8 cellular contexts compared by ENCODE assay signal in the genomic region with DNA sequence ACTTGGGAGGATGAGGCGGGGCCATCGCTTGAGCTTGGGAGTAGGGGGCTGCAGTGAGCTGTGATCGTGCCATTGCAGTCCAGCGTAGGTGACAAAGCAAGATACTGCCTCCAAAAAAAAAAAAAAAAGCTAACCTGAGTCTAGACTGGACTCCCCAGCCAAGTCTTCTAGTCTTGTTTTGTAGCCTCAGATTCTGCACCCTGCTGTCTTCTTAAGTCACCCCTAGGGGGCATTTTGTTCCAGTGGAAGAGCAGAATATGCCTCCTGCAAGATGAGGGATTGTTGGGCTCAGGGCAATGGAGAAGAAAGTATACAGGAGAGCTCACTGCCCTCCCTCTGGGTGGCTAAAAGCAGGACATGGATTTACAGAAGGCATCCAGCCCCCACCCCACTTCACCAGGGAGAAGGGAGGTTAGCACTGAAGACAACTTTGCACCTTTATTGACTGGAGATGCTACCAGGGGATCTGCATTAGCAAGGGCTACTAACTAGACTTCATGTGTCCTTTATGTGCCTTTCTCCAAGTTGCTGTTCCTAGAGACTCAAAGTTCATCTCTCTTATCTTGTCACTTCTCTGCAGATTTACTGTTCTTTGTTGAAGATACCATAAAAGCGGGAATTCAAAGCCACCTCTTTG. TPM values are rescaled to one million over a fixed set of nuclear protein-coding genes. Genes with fewer than 3 reads are reported as not detected.
DNase-seq lines count a peak whose midpoint lies in the region; ATAC-seq and TF ChIP-seq lines count a peak whose summit lies in the region.

No MANE protein-coding gene starts in this region.

- no peak overlapping the region for H3K23ac ChIP-seq in mesenchymal stem cell (ENCODE audit: low read length in 2 of 2)

- H3K4me2 ChIP-seq in mesenchymal stem cell (ENCODE audit: low read length, poor library complexity, severe bottlenecking) = no peak overlapping the region

- intact Hi-C loops in uterus (cut with DNase I; ENCODE audit: low total_unique reads) = no loop called here
- intact Hi-C loops in stomach (cut with DNase I; ENCODE audit: low total_unique reads) = no loop called here

- TF ChIP-seq EP300 in stomach (IDR thresholded peaks at IDR 0.05) = no peak

- H3K18ac ChIP-seq in mesenchymal stem cell (ENCODE audit: low read depth in 1 of 2, low read length in 2 of 2) = no peak overlapping the region

- 74% methylated on average over 4 of the region's 5 CpGs for WGBS in mesenchymal stem cell
- WGBS in stomach, 5 donors = 59 to 75% (median 68%) methylated on average over 5 of the region's 5 CpGs

- peak; percentile 50 for ATAC-seq in GM21576 (IDR thresholded peaks at IDR 0.05; ENCODE audit: unreplicated experiment)
- no peak for ATAC-seq in GM18861 (IDR thresholded peaks at IDR 0.05; ENCODE audit: unreplicated experiment)

- no peak overlapping the region for H2AK5ac ChIP-seq in mesenchymal stem cell (ENCODE audit: low read length, severe bottlenecking)

- H3K27ac ChIP-seq in mesenchymal stem cell (ENCODE audit: low read length, poor library complexity, severe bottlenecking) (no peak overlapping the region), uterus (no peak overlapping the region), stomach (no peak overlapping the region)

- TF ChIP-seq CTCF in uterus (IDR thresholded peaks at IDR 0.05) (peak in 1 of 4 experiments; percentile 3), stomach (IDR thresholded peaks at IDR 0.05) (peak in 3 of 7 experiments; percentile 19 to 38 (median 26))

- peaks cover 3% of the 10 kb centered on the region for H3K4me1 ChIP-seq in mesenchymal stem cell (ENCODE audit: control insufficient read depth, insufficient read depth, low read depth, low read length)
- H3K4me1 ChIP-seq in uterus = no peaks in the 10 kb centered on the region
- no peaks in the 10 kb centered on the region for H3K4me1 ChIP-seq in stomach

- peak overlapping the region; percentile 19 for H2BK15ac ChIP-seq in mesenchymal stem cell (ENCODE audit: low read depth, poor library complexity, severe bottlenecking)

- no peaks in the 10 kb centered on the region for H3K79me1 ChIP-seq in mesenchymal stem cell (replicated peaks; ENCODE audit: low read length, poor library complexity, severe bottlenecking)

- H4K91ac ChIP-seq in mesenchymal stem cell (ENCODE audit: low read length) = no peak overlapping the region

- peak overlapping the region in 1 of 2 experiments; percentile 38 for H2BK12ac ChIP-seq in mesenchymal stem cell (ENCODE audit: low read length in 2 of 2)

- H3K36me3 ChIP-seq in mesenchymal stem cell (ENCODE audit: control insufficient read depth in 1 of 2, insufficient read depth in 2 of 2, low read depth in 1 of 2, low read length in 2 of 2) = no peaks in the 10 kb centered on the region
- H3K36me3 ChIP-seq in uterus = no peaks in the 10 kb centered on the region
- H3K36me3 ChIP-seq in stomach = no peaks in the 10 kb centered on the region

- H2BK5ac ChIP-seq in mesenchymal stem cell (ENCODE audit: low read depth, low read length, poor library complexity, severe bottlenecking) = no peak overlapping the region

- no peak overlapping the region for H3K14ac ChIP-seq in mesenchymal stem cell (ENCODE audit: low read length in 2 of 2)

- TF ChIP-seq POLR2A in uterus (IDR thresholded peaks at IDR 0.05) (no peak), stomach (IDR thresholded peaks at IDR 0.05) (no peak)

- in situ Hi-C loops in T47D (cut with HindIII; ENCODE audit: low pct_unique_long_range_greater_than_20kb, low sequenced_read_pairs) = no loop called here

- H3K9ac ChIP-seq in mesenchymal stem cell (ENCODE audit: low read length) = no peak overlapping the region

- no peak overlapping the region for H3K4me3 ChIP-seq in mesenchymal stem cell (ENCODE audit: insufficient read depth in 1 of 2, low read depth in 1 of 2, low read length in 2 of 2)
- no peak overlapping the region for H3K4me3 ChIP-seq in uterus
- H3K4me3 ChIP-seq in stomach = no peak overlapping the region

- no peak overlapping the region for H2AFZ ChIP-seq in mesenchymal stem cell (ENCODE audit: low read depth, low read length)

- H2BK120ac ChIP-seq in mesenchymal stem cell (ENCODE audit: low read depth, low read length) = no peak overlapping the region

- peak overlapping the region; percentile 47 for H4K8ac ChIP-seq in mesenchymal stem cell (ENCODE audit: low read length)

- H3K27me3 ChIP-seq in mesenchymal stem cell (ENCODE audit: control insufficient read depth in 1 of 2, insufficient read depth in 1 of 2, low read length in 2 of 2) = peaks cover 32 to 61% of the 10 kb centered on the region in 2 experiments
- peaks cover 5 to 21% of the 10 kb centered on the region in 2 donors for H3K27me3 ChIP-seq in uterus
- peaks cover 4 to 52% (median 30%) of the 10 kb centered on the region in 3 donors for H3K27me3 ChIP-seq in stomach

- DNase-seq in DMS 273 treated with DMSO at 0.1 percent for 48 hours (lab: John Stamatoyannopoulos, UW) (peak; percentile 7), NCI-H748 treated with DMSO at 0.1 percent for 48 hours (lab: John Stamatoyannopoulos, UW) (peak; percentile 3), T47D (ENCODE audit: low read depth in 1 of 2, low spot score in 1 of 2) (peak; percentile 43 to 81), mesenchymal stem cell (peak; percentile 37), uterus (no peak), stomach (no peak)

- H3K9me3 ChIP-seq in mesenchymal stem cell (ENCODE audit: control insufficient read depth, low read length) (no peaks in the 10 kb centered on the region), uterus (no peaks in the 10 kb centered on the region), stomach (no peaks in the 10 kb centered on the region)

- no peak overlapping the region for H3K4ac ChIP-seq in mesenchymal stem cell (ENCODE audit: low read depth in 1 of 2, low read length in 2 of 2)

RNA-seq across cellular contexts. Expression of a gene that starts 15.3 kb away (rescaled TPM):
- 68.0 TPM for polyA plus RNA-seq in mesenchymal stem cell (2013, experiment 1 of 2)
- polyA plus RNA-seq in mesenchymal stem cell (2013, experiment 2 of 2) = 67.0 TPM
- total RNA-seq in uterus = 10 to 100 TPM; 13.2 to 84.1 (median 27.7) TPM
- total RNA-seq in stomach = 10 to 100 TPM in 3 of 5 donors, 1 to 10 TPM in 2; 8.9 to 44.6 (median 16.2) TPM
- polyA plus RNA-seq in stomach = 10 to 100 TPM; 27.0 to 31.7 (median 29.6) TPM

RNA-seq across cellular contexts. Expression of a gene that starts 55.2 kb away (rescaled TPM):
- 1.9 TPM for polyA plus RNA-seq in mesenchymal stem cell (2013, experiment 1 of 2)
- polyA plus RNA-seq in mesenchymal stem cell (2013, experiment 2 of 2) = 1.7 TPM
- total RNA-seq in uterus (1 to 10 TPM in 2 of 4 donors, not detected in 2; 3.2 to 5.9 TPM), stomach (1 to 10 TPM in 3 of 5 donors, not detected in 2; 1.8 to 6.2 (median 5.3) TPM)
- polyA plus RNA-seq in stomach = 1 to 10 TPM in 2 of 3 donors, not detected in 1; 1.2 to 1.7 TPM

Comparison
In these comparisons a context has a peak if more than half of its experiments do, and no peak if none do; other contexts are left out.
1. DNase-seq: peak in DMS 273 treated with DMSO at 0.1 percent for 48 hours (single experiment), NCI-H748 treated with DMSO at 0.1 percent for 48 hours (single experiment), T47D (2 of 2) and mesenchymal stem cell (single experiment); none in uterus (0 of 2) and stomach (single experiment).